8 cellular contexts compared by ENCODE assay signal in the genomic region with DNA sequence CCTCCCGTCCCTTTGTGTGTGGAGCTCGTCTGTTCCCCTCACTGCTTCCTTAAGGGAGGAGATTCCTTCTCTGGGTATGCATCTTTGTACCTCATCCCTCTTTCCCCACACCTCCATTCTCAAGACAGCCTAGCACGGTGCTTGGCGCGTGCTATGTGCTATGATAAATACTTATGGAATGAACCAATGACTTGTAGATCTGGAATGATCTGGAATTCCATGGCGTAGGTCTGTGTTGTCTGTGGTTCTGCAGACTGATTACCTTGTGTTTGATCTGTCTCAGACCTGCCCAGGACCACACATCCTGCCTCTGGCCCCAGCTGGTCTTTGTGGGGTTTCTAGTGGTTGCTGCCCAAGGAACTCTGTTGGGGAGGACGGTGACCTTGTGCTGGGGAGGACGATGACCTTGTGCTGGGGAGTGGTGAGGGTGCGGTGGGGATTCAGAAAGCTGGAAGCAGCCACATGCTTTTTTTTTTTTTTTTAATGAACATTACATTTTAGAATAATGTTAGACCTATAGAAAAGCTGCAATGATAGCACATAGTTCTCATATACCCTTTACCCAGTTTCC. TPM values are rescaled to one million over a fixed set of nuclear protein-coding genes. Genes with fewer than 3 reads are reported as not detected.
DNase-seq lines count a peak whose midpoint lies in the region; ATAC-seq and TF ChIP-seq lines count a peak whose summit lies in the region.

No MANE protein-coding gene starts in this region.

- peaks cover 42% of the 10 kb centered on the region for H3K4me1 Mint-ChIP-seq in chondrocyte (ENCODE audit: low read depth)
- peaks cover 91% of the 10 kb centered on the region for H3K4me1 Mint-ChIP-seq in nephron progenitor cell

- ATAC-seq in HG02885 (IDR thresholded peaks at IDR 0.05; ENCODE audit: poor library complexity, unreplicated experiment), result no peak
- no peak for ATAC-seq in GM21447 (IDR thresholded peaks at IDR 0.05; ENCODE audit: unreplicated experiment)
- ATAC-seq in GM21515 (IDR thresholded peaks at IDR 0.05; ENCODE audit: unreplicated experiment), result no peak

- TF ChIP-seq CTCF in chondrocyte (IDR thresholded peaks at IDR 0.05) (no peak), nephron progenitor cell (IDR thresholded peaks at IDR 0.05) (no peak)

- TF ChIP-seq RAD21 in Ishikawa (IDR thresholded peaks at IDR 0.05; ENCODE audit: low read depth), result no peak

- DNase-seq in EH (ENCODE audit: low read depth) (peak; percentile 88), chondrocyte (ENCODE audit: low spot score) (no peak), nephron progenitor cell (no peak), NCI-H1048 (lab: John Stamatoyannopoulos, UW) (no peak)

- H3K4me3 Mint-ChIP-seq in chondrocyte (ENCODE audit: unreplicated experiment), result no peak overlapping the region
- peak overlapping the region; percentile 49 for H3K4me3 Mint-ChIP-seq in nephron progenitor cell

- 0 out of 2 replicates have a peak, but pooled peaks have one; percentile 28 for TF ChIP-seq EP300 in Ishikawa (IDR thresholded peaks at IDR 0.05; ENCODE audit: borderline replicate concordance)

- H3K36me3 Mint-ChIP-seq in chondrocyte (ENCODE audit: low read depth) (peaks cover 2% of the 10 kb centered on the region), nephron progenitor cell (ENCODE audit: low read depth) (no peaks in the 10 kb centered on the region)

- no peaks in the 10 kb centered on the region for H3K9me3 Mint-ChIP-seq in chondrocyte (ENCODE audit: low read depth)
- no peaks in the 10 kb centered on the region for H3K9me3 Mint-ChIP-seq in nephron progenitor cell

- H3K27ac Mint-ChIP-seq in chondrocyte (ENCODE audit: unreplicated experiment), result peak overlapping the region; percentile 24
- peak overlapping the region; percentile 87 for H3K27ac Mint-ChIP-seq in nephron progenitor cell

- H3K27me3 Mint-ChIP-seq in chondrocyte (ENCODE audit: low read depth), result peaks cover 4% of the 10 kb centered on the region
- H3K27me3 Mint-ChIP-seq in nephron progenitor cell (ENCODE audit: low read depth, poor library complexity), result peaks cover 33% of the 10 kb centered on the region

TF ChIP-seq in Ishikawa, 13 proteins besides CTCF, POLR2A, EP300 and RAD21:
- TF ChIP-seq USF1 (IDR thresholded peaks at IDR 0.05) (no peak), TEAD4 (IDR thresholded peaks at IDR 0.05) (peak; percentile 45; the same call in 1 of the 2 replicates)

RNA-seq across cellular contexts. Expression of gene ETV4, which starts 33.5 kb away (rescaled TPM):
- total RNA-seq in chondrocyte, result 1.1 to 1.2 TPM (median 1.1 TPM) in 3 replicates
